ENCODE assay signal across 8 cellular contexts in the genomic region with DNA sequence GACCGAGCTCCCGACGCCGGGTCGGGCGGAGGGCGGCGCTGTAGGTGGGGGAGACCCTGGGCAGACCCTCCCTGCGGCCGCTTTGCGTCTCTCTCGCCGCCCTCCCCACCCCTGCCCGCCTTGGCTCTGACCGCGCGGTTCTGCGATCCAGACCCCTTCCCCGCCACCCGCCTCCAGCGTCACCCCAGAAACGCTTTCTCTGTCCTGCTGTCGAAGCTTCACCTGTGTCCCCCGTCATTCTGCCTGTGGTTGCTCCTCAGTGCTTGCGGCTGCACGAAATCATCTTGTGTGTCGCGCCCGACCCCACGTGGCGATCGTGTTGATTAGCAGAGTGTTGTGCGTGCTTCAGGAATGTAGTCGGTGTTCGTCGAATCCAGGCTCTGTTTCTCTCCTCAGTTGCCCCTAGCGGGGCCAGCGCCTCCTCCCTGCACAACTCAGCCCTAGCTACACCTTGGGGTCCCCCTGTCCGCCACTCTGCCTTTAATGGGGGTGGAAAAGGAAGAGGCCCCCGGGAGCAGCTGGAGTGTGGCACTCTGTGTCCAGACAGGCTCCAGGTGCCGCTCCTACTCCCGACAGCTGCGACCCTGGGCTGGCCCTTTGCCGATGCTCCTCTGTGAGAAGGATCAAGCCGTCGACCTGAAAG. TPM values are rescaled to one million over a fixed set of nuclear protein-coding genes. Genes with fewer than 3 reads are reported as not detected.
DNase-seq lines count a peak whose midpoint lies in the region; ATAC-seq and TF ChIP-seq lines count a peak whose summit lies in the region.

No MANE protein-coding gene starts in this region.

- H3K27ac Mint-ChIP-seq in activated CD8-positive, alpha-beta T cell treated with anti-CD3 and anti-CD28 coated beads for 36 hours, result peak overlapping the region; percentile 93

- H3K4me1 Mint-ChIP-seq in activated CD8-positive, alpha-beta T cell treated with anti-CD3 and anti-CD28 coated beads for 36 hours (ENCODE audit: low read depth), result peaks cover 30% of the 10 kb centered on the region

- ATAC-seq in activated CD8-positive, alpha-beta T cell treated with anti-CD3 and anti-CD28 coated beads for 36 hours, result no peak
- ATAC-seq in GM21717 (IDR thresholded peaks at IDR 0.05; ENCODE audit: unreplicated experiment), result no peak

- POLR2A ChIA-PET in activated CD8-positive, alpha-beta T cell treated with anti-CD3 and anti-CD28 coated beads for 36 hours (lab: Charles Lee), result interaction anchor here (1.1 to 3.8 kb wide), 4 partner anchors 9 to 170 kb away, joined by 3 to 22 read pairs (median 4); a partner anchor contains a TSS

- peak overlapping the region; percentile 67 for H3K4me3 ChIP-seq in HFF-Myc (replicated peaks; ENCODE audit: low read depth, low read length)

- H3K4me3 Mint-ChIP-seq in activated CD8-positive, alpha-beta T cell treated with anti-CD3 and anti-CD28 coated beads for 36 hours, result peak overlapping the region; percentile 89

- H3K27me3 Mint-ChIP-seq in activated CD8-positive, alpha-beta T cell treated with anti-CD3 and anti-CD28 coated beads for 36 hours, result no peaks in the 10 kb centered on the region

- DNase-seq in DMS153 (lab: John Stamatoyannopoulos, UW), result peak; percentile 37
- no peak for DNase-seq in HFF-Myc (ENCODE audit: extremely low read depth, low read depth)
- DNase-seq in NCI-H460 (ENCODE audit: extremely low read depth, low read depth), result peak; percentile 39
- DNase-seq in activated CD8-positive, alpha-beta T cell treated with anti-CD3 and anti-CD28 coated beads for 36 hours, result peak; percentile 85
- DNase-seq in ecto neural progenitor cell (ENCODE audit: low spot score), result peak; percentile 80
- DNase-seq in lung microvascular endothelial cell (ENCODE audit: low read depth in 2 of 2), result peak; percentile 84 to 89
- DNase-seq in stimulated activated CD8-positive, alpha-beta memory T cell treated with anti-CD3 and anti-CD28 coated beads, Interleukin-12 subunit alpha, Interleukin-12 subunit beta, amount 100 ng/mL, for 1 hour (ENCODE audit: low read depth), result peak; percentile 67

- intact Hi-C loops in activated CD8-positive, alpha-beta T cell treated with anti-CD3 and anti-CD28 coated beads for 36 hours (cut with micrococcal nuclease), result no loop called here

- H3K36me3 Mint-ChIP-seq in activated CD8-positive, alpha-beta T cell treated with anti-CD3 and anti-CD28 coated beads for 36 hours (ENCODE audit: low read depth), result peaks cover 13% of the 10 kb centered on the region

- no peak for TF ChIP-seq CTCF in HFF-Myc (IDR thresholded peaks at IDR 0.05; ENCODE audit: low read depth, low read length, missing control alignments)
- TF ChIP-seq CTCF in activated CD8-positive, alpha-beta T cell treated with anti-CD3 and anti-CD28 coated beads for 36 hours (IDR thresholded peaks at IDR 0.05), result no peak

- no peaks in the 10 kb centered on the region for H3K9me3 Mint-ChIP-seq in activated CD8-positive, alpha-beta T cell treated with anti-CD3 and anti-CD28 coated beads for 36 hours

- CTCF ChIA-PET in activated CD8-positive, alpha-beta T cell treated with anti-CD3 and anti-CD28 coated beads for 36 hours (lab: Charles Lee), result interaction anchor here (0.7 to 4.4 kb wide), 5 partner anchors 10 to 200 kb away, joined by 3 to 19 read pairs (median 4); a partner anchor contains a TSS

RNA-seq across cellular contexts. Expression of a gene that starts 0.9 kb away (rescaled TPM):
- 19.6 and 23.7 TPM in 2 replicates for total RNA-seq in NCI-H460 (2014; rRNA removed; shearing (Covaris generic))
- polyA plus RNA-seq in NCI-H460 (2014; cell fraction: nucleus; rRNA removed), result 81.7 and 95.3 TPM in 2 replicates
- 10 to 100 TPM; 17.4 to 18.0 TPM for total RNA-seq in activated CD8-positive, alpha-beta T cell treated with anti-CD3 and anti-CD28 coated beads for 36 hours
- total RNA-seq in lung microvascular endothelial cell, result 21.8 and 31.7 TPM in 2 replicates

RNA-seq across cellular contexts. Expression of a gene that starts 9.1 kb away (rescaled TPM):
- total RNA-seq in NCI-H460 (2014; rRNA removed; shearing (Covaris generic)), result 0.12 TPM in 1 of 2 replicates, not detected in the other
- polyA plus RNA-seq in NCI-H460 (2014; cell fraction: nucleus; rRNA removed), result 0.18 and 1.4 TPM in 2 replicates
- total RNA-seq in activated CD8-positive, alpha-beta T cell treated with anti-CD3 and anti-CD28 coated beads for 36 hours, result 10 to 100 TPM; 28.2 to 29.0 TPM
- 0.44 and 0.99 TPM in 2 replicates for total RNA-seq in lung microvascular endothelial cell

RNA-seq across cellular contexts. Expression of a gene that starts 36.1 kb away (rescaled TPM):
- total RNA-seq in NCI-H460 (2014; rRNA removed; shearing (Covaris generic)), result 17.5 and 24.3 TPM in 2 replicates
- polyA plus RNA-seq in NCI-H460 (2014; cell fraction: nucleus; rRNA removed), result 22.3 and 34.9 TPM in 2 replicates
- total RNA-seq in activated CD8-positive, alpha-beta T cell treated with anti-CD3 and anti-CD28 coated beads for 36 hours, result 10 to 100 TPM; 33.9 to 35.0 TPM
- total RNA-seq in lung microvascular endothelial cell, result 32.9 and 35.7 TPM in 2 replicates

RNA-seq across cellular contexts. Expression of a gene that starts 56.1 kb away (rescaled TPM):
- 77.4 and 100 TPM in 2 replicates for total RNA-seq in NCI-H460 (2014; rRNA removed; shearing (Covaris generic))
- 174 and 219 TPM in 2 replicates for polyA plus RNA-seq in NCI-H460 (2014; cell fraction: nucleus; rRNA removed)
- 100 to 1,000 TPM; 105 to 110 TPM for total RNA-seq in activated CD8-positive, alpha-beta T cell treated with anti-CD3 and anti-CD28 coated beads for 36 hours
- 165 and 169 TPM in 2 replicates for total RNA-seq in lung microvascular endothelial cell

RNA-seq across cellular contexts. Expression of a gene that starts 56.9 kb away (rescaled TPM):
- 27.0 and 27.7 TPM in 2 replicates for total RNA-seq in NCI-H460 (2014; rRNA removed; shearing (Covaris generic))
- 177 and 181 TPM in 2 replicates for polyA plus RNA-seq in NCI-H460 (2014; cell fraction: nucleus; rRNA removed)
- under 1 TPM in 1 of 2 experiments, not detected in 1; 0.18 TPM for total RNA-seq in activated CD8-positive, alpha-beta T cell treated with anti-CD3 and anti-CD28 coated beads for 36 hours
- 0.22 and 0.40 TPM in 2 replicates for total RNA-seq in lung microvascular endothelial cell

Comparison
In these comparisons a context has a peak if more than half of its experiments do, and no peak if none do; other contexts are left out.
1. RNA of a gene that starts 9.1 kb away (total RNA-seq): 28.2 to 29.0 TPM in activated CD8-positive, alpha-beta T cell treated with anti-CD3 and anti-CD28 coated beads for 36 hours; 0.44 to 0.99 TPM in lung microvascular endothelial cell and 0.12 TPM in NCI-H460; every median in the first group is over 10 times any median in the second.